Comparison of ENCODE assay signal across 27 cellular contexts in the genomic region with DNA sequence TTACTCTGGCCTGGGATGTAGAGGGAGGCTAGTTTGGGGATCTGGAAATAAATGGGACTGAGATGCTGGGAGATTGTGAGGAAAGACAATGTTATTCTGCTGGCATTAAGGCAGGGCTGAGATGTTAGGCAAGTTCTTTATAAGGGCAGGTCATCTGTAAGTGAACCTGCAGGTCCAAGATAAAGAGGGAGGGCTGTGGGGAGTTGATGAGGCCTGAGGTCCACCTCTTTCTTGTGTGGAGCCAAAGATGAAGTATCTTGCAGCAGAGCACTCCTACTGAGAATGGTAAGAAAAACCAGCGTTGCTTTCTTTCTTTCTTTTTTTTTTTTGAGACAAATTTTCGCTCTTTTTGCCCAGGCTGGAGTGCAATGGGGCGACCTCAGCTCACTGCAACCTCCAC.
"Had no signal": no experiment of that assay in that cellular context is flagged by ENCODE, and none has a peak within 500 bp of the region (broad histone marks: within the 10 kb centered on the region; RNA-seq: fewer than 3 reads in every experiment).

No MANE protein-coding gene starts in this region.

- H3K27ac ChIP-seq: brain microvascular endothelial cell, coronary artery, dorsolateral prefrontal cortex, esophagus muscularis mucosa, foreskin keratinocyte, gastrocnemius medialis, heart left ventricle, WERI-Rb-1 had no signal

- H3K36me3 ChIP-seq: brain microvascular endothelial cell, esophagus muscularis mucosa, gastrocnemius medialis, heart left ventricle, WERI-Rb-1 had no signal

- H3K27me3 ChIP-seq: brain microvascular endothelial cell, dorsolateral prefrontal cortex, esophagus muscularis mucosa, foreskin keratinocyte, gastrocnemius medialis, heart left ventricle had no signal

- H3K9me3 ChIP-seq: esophagus muscularis mucosa, gastrocnemius medialis, heart left ventricle had no signal

- DNase-seq: activated B cell treated with CpG ODN at 0.5 μM for 24 hours; activated CD4-positive, alpha-beta T cell treated with anti-CD3 and anti-CD28 coated beads for 48 hours; activated CD4-positive, alpha-beta T cell treated with anti-CD3 and anti-CD28 coated beads, Interleukin-2, amount 50 U/mL, for 1 hour; activated CD4-positive, alpha-beta T cell treated with anti-CD3 and anti-CD28 coated beads, Interleukin-2, amount 50 U/mL, for 48 hours; activated CD8-positive, alpha-beta memory T cell treated with anti-CD3 and anti-CD28 coated beads for 24 hours; activated CD8-positive, alpha-beta T cell treated with anti-CD3 and anti-CD28 coated beads for 36 hours; activated effector memory CD4-positive, alpha-beta T cell treated with anti-CD3 and anti-CD28 coated beads, Interleukin-2, amount 50 U/mL, for 16 hours; activated naive CD4-positive, alpha-beta T cell treated with anti-CD3 and anti-CD28 coated beads, Interleukin-2, amount 10 ng/mL, durations not matched to agents 7 days and 5 days; activated T-cell treated with anti-CD3 and anti-CD28 coated beads, Interleukin-2, amount 50 U/mL, for 1 hour; activated T-cell treated with anti-CD3 and anti-CD28 coated beads, Interleukin-2, amount 50 U/mL, for 48 hours; amniotic stem cell; anterior cingulate cortex; brain microvascular endothelial cell; dorsolateral prefrontal cortex; effector memory CD4-positive, alpha-beta T cell; endodermal cell; foreskin keratinocyte; gastrocnemius medialis; glutamatergic neuron; heart left ventricle; T-helper 1 cell; T-helper 17 cell; T1000; WERI-Rb-1 had no signal

- H3K4me3 ChIP-seq: coronary artery, dorsolateral prefrontal cortex, esophagus muscularis mucosa, gastrocnemius medialis, heart left ventricle had no signal

- ATAC-seq: activated CD4-positive, CD25-positive, alpha-beta regulatory T cell treated with anti-CD3 and anti-CD28 coated beads, Interleukin-2, amount 50 U/mL, for 24 hours; activated CD8-positive, alpha-beta T cell treated with anti-CD3 and anti-CD28 coated beads for 36 hours; foreskin keratinocyte; gastrocnemius medialis; T-helper 17 cell had no signal

- H3K4me1 ChIP-seq: esophagus muscularis mucosa, foreskin keratinocyte, gastrocnemius medialis had no signal
